In the genomic region with DNA sequence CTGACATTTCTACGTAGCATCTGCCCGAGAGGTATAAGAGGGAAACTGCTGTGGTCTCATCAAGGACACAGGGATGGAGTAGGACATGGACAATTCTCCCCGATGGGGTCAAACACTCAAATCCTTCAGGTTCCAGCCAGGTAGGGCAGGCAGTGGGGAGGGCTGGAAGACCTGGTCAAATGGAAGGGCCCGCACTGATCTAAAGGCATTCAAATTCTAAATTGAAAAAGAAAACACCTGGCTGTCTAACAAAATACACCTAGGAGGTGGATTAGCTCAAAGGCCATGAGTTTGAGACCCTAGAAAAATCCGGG, we compare ENCODE assay signal across 11 cellular contexts. TPM values are rescaled to one million over a fixed set of nuclear protein-coding genes. Genes with fewer than 3 reads are reported as not detected.
A peak's percentile ranks its signal among the peaks of the same experiment; 100 is the strongest.
DNase-seq lines count a peak whose midpoint lies in the region; ATAC-seq and TF ChIP-seq lines count a peak whose summit lies in the region.
"Had no signal": no experiment of that assay in that cellular context is flagged by ENCODE, and none has a peak within 500 bp of the region (broad histone marks: within the 10 kb centered on the region; RNA-seq: fewer than 3 reads in every experiment).

No MANE protein-coding gene starts in this region.

- H3K4me3 ChIP-seq in iPS-18c (ENCODE audit: insufficient read depth, low read depth, low read length): peak overlapping the region; percentile 32

- peaks cover 28% of the 10 kb centered on the region for H3K4me1 Mint-ChIP-seq in activated naive CD4-positive, alpha-beta T cell treated with anti-CD3 and anti-CD28 coated beads, Interleukin-2, amount 10 ng/mL, durations not matched to agents 7 days and 5 days
- H3K4me1 Mint-ChIP-seq in activated B cell treated with CpG ODN at 0.5 μM for 24 hours: peaks cover 21% of the 10 kb centered on the region
- H3K4me1 Mint-ChIP-seq in stimulated activated naive CD8-positive, alpha-beta T cell treated with anti-CD3 and anti-CD28 coated beads, Interleukin-15, amount 100 ng/mL, for 72 hours: peaks cover 7% of the 10 kb centered on the region

- peak overlapping the region; percentile 25 for H3K4me3 Mint-ChIP-seq in activated naive CD4-positive, alpha-beta T cell treated with anti-CD3 and anti-CD28 coated beads, Interleukin-2, amount 10 ng/mL, durations not matched to agents 7 days and 5 days
- H3K4me3 Mint-ChIP-seq in activated B cell treated with CpG ODN at 0.5 μM for 24 hours: peak overlapping the region; percentile 56
- H3K4me3 Mint-ChIP-seq in stimulated activated naive CD8-positive, alpha-beta T cell treated with anti-CD3 and anti-CD28 coated beads, Interleukin-15, amount 100 ng/mL, for 72 hours: peak overlapping the region; percentile 61 to 72

- peaks cover 4% of the 10 kb centered on the region for H3K27me3 Mint-ChIP-seq in activated naive CD4-positive, alpha-beta T cell treated with anti-CD3 and anti-CD28 coated beads, Interleukin-2, amount 10 ng/mL, durations not matched to agents 7 days and 5 days
- peaks cover 6% of the 10 kb centered on the region for H3K27me3 Mint-ChIP-seq in activated B cell treated with CpG ODN at 0.5 μM for 24 hours
- H3K27me3 Mint-ChIP-seq in stimulated activated naive CD8-positive, alpha-beta T cell treated with anti-CD3 and anti-CD28 coated beads, Interleukin-15, amount 100 ng/mL, for 72 hours: peaks cover 38% of the 10 kb centered on the region

- H3K36me3 Mint-ChIP-seq in activated naive CD4-positive, alpha-beta T cell treated with anti-CD3 and anti-CD28 coated beads, Interleukin-2, amount 10 ng/mL, durations not matched to agents 7 days and 5 days: no peaks in the 10 kb centered on the region
- H3K36me3 Mint-ChIP-seq in activated B cell treated with CpG ODN at 0.5 μM for 24 hours (ENCODE audit: low read depth): no peaks in the 10 kb centered on the region

- POLR2A ChIA-PET in activated B cell treated with CpG ODN at 0.5 μM for 24 hours (lab: Charles Lee): interaction anchor here (0.7 kb wide), 1 partner anchor 17 kb away, joined by 5 read pairs; no protein-coding TSS in a partner anchor

- no peak for ATAC-seq in activated B cell treated with CpG ODN at 0.5 μM for 24 hours (ENCODE audit: low read depth)
- no peak for ATAC-seq in stimulated activated naive CD8-positive, alpha-beta T cell treated with anti-CD3 and anti-CD28 coated beads, Interleukin-15, amount 100 ng/mL, for 72 hours
- ATAC-seq in HG02678 (IDR thresholded peaks at IDR 0.05; ENCODE audit: unreplicated experiment): no peak
- ATAC-seq in HG03432 (IDR thresholded peaks at IDR 0.05; ENCODE audit: unreplicated experiment): no peak

- no peak for DNase-seq in activated naive CD4-positive, alpha-beta T cell treated with anti-CD3 and anti-CD28 coated beads, Interleukin-2, amount 10 ng/mL, durations not matched to agents 7 days and 5 days
- no peak for DNase-seq in activated naive CD4-positive, alpha-beta T cell (lab: John Stamatoyannopoulos, UW)
- DNase-seq in activated B cell treated with CpG ODN at 0.5 μM for 24 hours (no peak), H4 (ENCODE audit: low spot score) (no peak)
- no peak for DNase-seq in stimulated activated naive CD8-positive, alpha-beta T cell treated with anti-CD3 and anti-CD28 coated beads, Interleukin-15, amount 100 ng/mL, for 72 hours
- DNase-seq: AML-193 had no signal

- H3K9me3 ChIP-seq in iPS-18c (ENCODE audit: control insufficient read depth, insufficient read depth, low read length): no peaks in the 10 kb centered on the region
- H3K9me3 ChIP-seq: stomach had no signal

- no peak for TF ChIP-seq CTCF in activated B cell treated with CpG ODN at 0.5 μM for 24 hours (IDR thresholded peaks at IDR 0.05)

- H3K27ac Mint-ChIP-seq in activated naive CD4-positive, alpha-beta T cell treated with anti-CD3 and anti-CD28 coated beads, Interleukin-2, amount 10 ng/mL, durations not matched to agents 7 days and 5 days: no peak overlapping the region
- no peak overlapping the region for H3K27ac Mint-ChIP-seq in activated B cell treated with CpG ODN at 0.5 μM for 24 hours
- no peak overlapping the region for H3K27ac Mint-ChIP-seq in stimulated activated naive CD8-positive, alpha-beta T cell treated with anti-CD3 and anti-CD28 coated beads, Interleukin-15, amount 100 ng/mL, for 72 hours

- CTCF ChIA-PET in activated naive CD4-positive, alpha-beta T cell treated with anti-CD3 and anti-CD28 coated beads, Interleukin-2, amount 10 ng/mL, durations not matched to agents 7 days and 5 days (lab: Charles Lee): interaction anchor here (1.9 kb wide), 1 partner anchor 9 kb away, joined by 9 read pairs; no protein-coding TSS in a partner anchor
- CTCF ChIA-PET in activated B cell treated with CpG ODN at 0.5 μM for 24 hours (lab: Charles Lee): interaction anchor here (0.8 to 1.3 kb wide), 4 partner anchors 9 to 229 kb away, joined by 3 read pairs; no protein-coding TSS in a partner anchor

- no peaks in the 10 kb centered on the region for H3K9me3 Mint-ChIP-seq in activated naive CD4-positive, alpha-beta T cell treated with anti-CD3 and anti-CD28 coated beads, Interleukin-2, amount 10 ng/mL, durations not matched to agents 7 days and 5 days
- H3K9me3 Mint-ChIP-seq in activated B cell treated with CpG ODN at 0.5 μM for 24 hours: no peaks in the 10 kb centered on the region
- H3K9me3 Mint-ChIP-seq in stimulated activated naive CD8-positive, alpha-beta T cell treated with anti-CD3 and anti-CD28 coated beads, Interleukin-15, amount 100 ng/mL, for 72 hours: no peaks in the 10 kb centered on the region

- intact Hi-C loops in activated B cell treated with CpG ODN at 0.5 μM for 24 hours (cut with micrococcal nuclease): loop anchor here (5.0 kb wide), 1 partner anchor 35 kb away; no protein-coding TSS in a partner anchor

RNA-seq across cellular contexts. Expression of a gene that starts 8.2 kb away (rescaled TPM):
- total RNA-seq in activated B cell treated with CpG ODN at 0.5 μM for 24 hours: 25.0 and 26.9 TPM in 2 replicates
- total RNA-seq in H4 (2014; rRNA removed; shearing (Covaris generic)): 7.5 and 9.2 TPM in 2 replicates
- total RNA-seq: GM23248 had no signal

RNA-seq across cellular contexts. Expression of a gene that starts 8.3 kb away (rescaled TPM):
- 0.60 and 0.61 TPM in 2 replicates for total RNA-seq in activated B cell treated with CpG ODN at 0.5 μM for 24 hours
- total RNA-seq in H4 (2014; rRNA removed; shearing (Covaris generic)): 0.27 TPM in 1 of 2 replicates, not detected in the other
- total RNA-seq: GM23248 had no signal

RNA-seq across cellular contexts. Expression of a gene that starts 16.7 kb away (rescaled TPM):
- not detected in 2 replicates for total RNA-seq in activated B cell treated with CpG ODN at 0.5 μM for 24 hours
- total RNA-seq in H4 (2014; rRNA removed; shearing (Covaris generic)): 0.08 TPM in 1 of 2 replicates, not detected in the other
- total RNA-seq: GM23248 had no signal

RNA-seq across cellular contexts. Expression of a gene that starts 43.0 kb away (rescaled TPM):
- total RNA-seq in activated B cell treated with CpG ODN at 0.5 μM for 24 hours: not detected in 2 replicates
- total RNA-seq in H4 (2014; rRNA removed; shearing (Covaris generic)): 0.14 TPM in 1 of 2 replicates, not detected in the other
- total RNA-seq: GM23248 had no signal
